Comparison of ENCODE assay signal across 18 cellular contexts in genomic region chr5:38548064-38548759, GRCh38. TPM values are rescaled to one million over a fixed set of nuclear protein-coding genes. Genes with fewer than 3 reads are reported as not detected.
DNase-seq lines count a peak whose midpoint lies in the region; ATAC-seq and TF ChIP-seq lines count a peak whose summit lies in the region.
"Had no signal": no experiment of that assay in that cellular context is flagged by ENCODE, and none has a peak within 500 bp of the region (broad histone marks: within the 10 kb centered on the region; RNA-seq: fewer than 3 reads in every experiment).

No MANE protein-coding gene starts in this region.

- no peak for TF ChIP-seq POLR2A in testis (IDR thresholded peaks at IDR 0.05)

- H3K4me1 ChIP-seq in Panc1 (ENCODE audit: control insufficient read depth, insufficient read depth, low read length) = peaks cover 70% of the 10 kb centered on the region
- H3K4me1 ChIP-seq in cardiac muscle cell (ENCODE audit: low read depth) = peaks cover 32% of the 10 kb centered on the region
- H3K4me1 ChIP-seq in testis = peaks cover 5% of the 10 kb centered on the region

- H3K27ac ChIP-seq in Panc1 (ENCODE audit: low read length) = peak overlapping the region; percentile 86
- H3K27ac ChIP-seq in cardiac muscle cell = peak overlapping the region; percentile 63
- no peak overlapping the region for H3K27ac ChIP-seq in testis
- H3K27ac ChIP-seq: HL-60 had no signal

- H3K27me3 ChIP-seq in Panc1 (ENCODE audit: control insufficient read depth, insufficient read depth, low read length) (no peaks in the 10 kb centered on the region), cardiac muscle cell (no peaks in the 10 kb centered on the region), testis (no peaks in the 10 kb centered on the region)
- H3K27me3 ChIP-seq: pancreas had no signal

- CTCF ChIA-PET in Panc1 (lab: Charles Lee) = no interaction called here

- no peaks in the 10 kb centered on the region for H3K36me3 ChIP-seq in Panc1 (ENCODE audit: control insufficient read depth, insufficient read depth, low read length)
- no peaks in the 10 kb centered on the region for H3K36me3 ChIP-seq in cardiac muscle cell
- no peaks in the 10 kb centered on the region for H3K36me3 ChIP-seq in testis (ENCODE audit: low read depth, missing control alignments)
- H3K36me3 ChIP-seq: pancreas had no signal

- 43 to 50% methylated on average over 1 of the region's 1 CpG for WGBS in testis, 2 donors

- H3K4me3 ChIP-seq in Panc1 (ENCODE audit: low read depth in 2 of 2, low read length in 2 of 2) = no peak overlapping the region
- H3K4me3 ChIP-seq in cardiac muscle cell = no peak overlapping the region
- no peak overlapping the region for H3K4me3 ChIP-seq in testis
- H3K4me3 ChIP-seq: pancreas had no signal

- DNase-seq in DMS53 treated with DMSO at 0.1 percent for 48 hours (lab: John Stamatoyannopoulos, UW; ENCODE audit: unreplicated experiment) (peak; percentile 17), Panc1 (ENCODE audit: low read depth, low spot score) (no peak), cardiac muscle cell (ENCODE audit: low read depth in 1 of 2, low spot score in 1 of 2) (no peak), renal cortical epithelial cell (ENCODE audit: low read depth) (peak; percentile 81), testis (no peak), C1 segment of cervical spinal cord (lab: John Stamatoyannopoulos, UW) (no peak)
- DNase-seq: amniotic stem cell; GDM1; NCI-H1436 treated with DMSO at 0.1 percent for 48 hours; NCI-H524 treated with DMSO at 0.1 percent for 48 hours; pancreas; RPMI8226; stimulated activated naive CD4-positive, alpha-beta T cell treated with Interleukin-2 at 50 U/mL for 16 hours; T-cell had no signal

- intact Hi-C loops in Panc1 (cut with micrococcal nuclease; ENCODE audit: unreplicated experiment) (no loop called here), testis (cut with DNase I; ENCODE audit: low total_unique reads) (no loop called here)

- no peak for ATAC-seq in Panc1
- no peak for ATAC-seq in GM18519 (IDR thresholded peaks at IDR 0.05; ENCODE audit: low FRiP score, unreplicated experiment)
- ATAC-seq in GM21717 (IDR thresholded peaks at IDR 0.05; ENCODE audit: unreplicated experiment) = no peak
- ATAC-seq: T-cell, WTC11 had no signal

- POLR2A ChIA-PET in Panc1 (lab: Charles Lee) = no interaction called here

- H3K9me3 ChIP-seq in Panc1 (ENCODE audit: control insufficient read depth, insufficient read depth, low read depth, low read length) (no peaks in the 10 kb centered on the region), cardiac muscle cell (ENCODE audit: low read depth) (no peaks in the 10 kb centered on the region), testis (no peaks in the 10 kb centered on the region)
- H3K9me3 ChIP-seq: pancreas had no signal

- TF ChIP-seq CTCF in Panc1 (IDR thresholded peaks at IDR 0.05) = no peak
- no peak for TF ChIP-seq CTCF in cardiac muscle cell (IDR thresholded peaks at IDR 0.05; ENCODE audit: low read depth, low read length)
- no peak for TF ChIP-seq CTCF in testis (IDR thresholded peaks at IDR 0.05)

- in situ Hi-C loops in Panc1 (cut with HindIII; ENCODE audit: low pct_unique_long_range_greater_than_20kb, low sequenced_read_pairs) = no loop called here

- no TSS peak for BruUV-seq in Panc1 (replicated peaks; lab: Mats Ljungman, UMichigan)

RNA-seq across cellular contexts. Expression of gene LIFR, which starts 8.2 kb away (rescaled TPM):
- total RNA-seq in Panc1 (2021; ENCODE audit: unreplicated experiment) (91.3 TPM), cardiac muscle cell (21.4 and 35.6 TPM in 2 replicates), renal cortical epithelial cell (10.8 and 45.7 TPM in 2 replicates), testis (10 to 100 TPM; 49.9 to 63.9 TPM)
- polyA plus RNA-seq in Panc1 (2012; ENCODE audit: insufficient read length) = 20.6 TPM
- polyA plus RNA-seq in cardiac muscle cell (20.7 and 29.1 TPM in 2 replicates), testis (ENCODE audit: insufficient read depth, low read depth, low replicate concordance) (19.7 TPM)

Comparison
In these comparisons a context has a peak if more than half of its experiments do, and no peak if none do; other contexts are left out.
1. DNase-seq: peak in DMS53 treated with DMSO at 0.1 percent for 48 hours (single experiment) and renal cortical epithelial cell (single experiment); none in Panc1 (single experiment), cardiac muscle cell (0 of 2), testis (single experiment) and C1 segment of cervical spinal cord (0 of 14).
2. H3K27ac ChIP-seq: peak in Panc1 (single experiment) and cardiac muscle cell (single experiment); none in testis (0 of 2).